ENCODE assay signal across 18 cellular contexts in the genomic region with DNA sequence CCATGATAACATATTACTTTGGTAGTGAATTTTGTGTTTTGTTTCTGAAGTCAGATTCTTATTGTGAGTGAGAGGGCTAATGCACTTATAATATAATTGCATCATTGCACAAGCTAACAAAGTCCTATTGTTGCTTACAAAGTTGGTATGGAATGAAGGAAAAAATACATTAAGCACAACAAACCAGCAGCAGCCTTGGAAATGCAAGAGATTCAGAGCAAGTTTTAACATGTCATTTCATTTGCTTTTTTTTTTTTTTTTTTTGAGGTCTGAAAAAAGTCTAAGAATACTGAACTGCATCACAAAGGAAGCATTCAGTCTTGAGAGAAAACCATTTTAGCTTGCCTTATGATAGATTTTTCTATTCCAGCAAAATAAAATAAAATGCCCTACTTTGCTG. TPM values are rescaled to one million over a fixed set of nuclear protein-coding genes. Genes with fewer than 3 reads are reported as not detected.
"Had no signal": no experiment of that assay in that cellular context is flagged by ENCODE, and none has a peak within 500 bp of the region (broad histone marks: within the 10 kb centered on the region; RNA-seq: fewer than 3 reads in every experiment).

No MANE protein-coding gene starts in this region.

- DNase-seq: activated CD4-positive, alpha-beta T cell treated with anti-CD3 and anti-CD28 coated beads, Interleukin-2, amount 10 ng/mL, durations not matched to agents 7 days and 5 days; activated CD8-positive, alpha-beta memory T cell treated with anti-CD3 and anti-CD28 coated beads, Interleukin-2, amount 50 U/mL, for 4 hours; activated effector memory CD4-positive, alpha-beta T cell treated with anti-CD3 and anti-CD28 coated beads, Interleukin-2, amount 50 U/mL, for 16 hours; activated T-cell treated with anti-CD3 and anti-CD28 coated beads, Interleukin-2, amount 50 U/mL, for 48 hours; caudate nucleus; heart right ventricle; kidney glomerular epithelial cell; left ventricle myocardium inferior; mucosa of descending colon; naive thymus-derived CD4-positive, alpha-beta T cell; pancreas; right lobe of liver; stimulated activated CD4-positive, alpha-beta T cell treated with anti-CD3 and anti-CD28 coated beads, Interleukin-4, amount 100 ng/mL, for 4 hours; testis had no signal

- H3K36me3 ChIP-seq: heart right ventricle, left ventricle myocardium inferior, pancreas, right lobe of liver had no signal

- ATAC-seq: heart right ventricle; mucosa of descending colon; naive thymus-derived CD4-positive, alpha-beta T cell; pancreas; right lobe of liver; stimulated activated memory B cell treated with anti-CD40 and anti-IgM and Interleukin-4, amounts not matched to agents 10 μg/mL and 1 μg/mL and 100 μg/mL, for 72 hours had no signal

- H3K27ac Mint-ChIP-seq: activated CD4-positive, alpha-beta T cell treated with anti-CD3 and anti-CD28 coated beads, Interleukin-2, amount 10 ng/mL, durations not matched to agents 7 days and 5 days; activated naive CD4-positive, alpha-beta T cell treated with anti-CD3 and anti-CD28 coated beads, Interleukin-2, amount 50 U/mL, for 24 hours; naive thymus-derived CD4-positive, alpha-beta T cell; stimulated activated memory B cell treated with anti-CD40 and anti-IgM and Interleukin-4, amounts not matched to agents 10 μg/mL and 1 μg/mL and 100 μg/mL, for 72 hours; T-helper 1 cell treated with Interleukin-12 subunit alpha and Interleukin-12 subunit beta and Interleukin-4 antibody, amounts not matched to agents 30 μg/mL and 1 μg/mL, for 36 hours; type B pancreatic cell had no signal

- H3K27me3 ChIP-seq: heart right ventricle, right lobe of liver, testis had no signal

- H3K9me3 Mint-ChIP-seq: activated naive CD4-positive, alpha-beta T cell treated with anti-CD3 and anti-CD28 coated beads, Interleukin-2, amount 50 U/mL, for 24 hours had no signal

- H3K4me3 Mint-ChIP-seq: activated CD4-positive, alpha-beta T cell treated with anti-CD3 and anti-CD28 coated beads, Interleukin-2, amount 10 ng/mL, durations not matched to agents 7 days and 5 days; activated naive CD4-positive, alpha-beta T cell treated with anti-CD3 and anti-CD28 coated beads, Interleukin-2, amount 50 U/mL, for 24 hours; naive thymus-derived CD4-positive, alpha-beta T cell; stimulated activated memory B cell treated with anti-CD40 and anti-IgM and Interleukin-4, amounts not matched to agents 10 μg/mL and 1 μg/mL and 100 μg/mL, for 72 hours; T-helper 1 cell treated with Interleukin-12 subunit alpha and Interleukin-12 subunit beta and Interleukin-4 antibody, amounts not matched to agents 30 μg/mL and 1 μg/mL, for 36 hours; type B pancreatic cell had no signal

- H3K27me3 Mint-ChIP-seq: activated CD4-positive, alpha-beta T cell treated with anti-CD3 and anti-CD28 coated beads, Interleukin-2, amount 10 ng/mL, durations not matched to agents 7 days and 5 days; activated naive CD4-positive, alpha-beta T cell treated with anti-CD3 and anti-CD28 coated beads, Interleukin-2, amount 50 U/mL, for 24 hours; naive thymus-derived CD4-positive, alpha-beta T cell; stimulated activated memory B cell treated with anti-CD40 and anti-IgM and Interleukin-4, amounts not matched to agents 10 μg/mL and 1 μg/mL and 100 μg/mL, for 72 hours; type B pancreatic cell had no signal

- FAIRE-seq: pancreas had no signal

- H3K4me1 Mint-ChIP-seq: activated CD4-positive, alpha-beta T cell treated with anti-CD3 and anti-CD28 coated beads, Interleukin-2, amount 10 ng/mL, durations not matched to agents 7 days and 5 days; activated naive CD4-positive, alpha-beta T cell treated with anti-CD3 and anti-CD28 coated beads, Interleukin-2, amount 50 U/mL, for 24 hours; naive thymus-derived CD4-positive, alpha-beta T cell; stimulated activated memory B cell treated with anti-CD40 and anti-IgM and Interleukin-4, amounts not matched to agents 10 μg/mL and 1 μg/mL and 100 μg/mL, for 72 hours had no signal

- H3K4me3 ChIP-seq: heart right ventricle, left ventricle myocardium inferior, mucosa of descending colon, pancreas, right lobe of liver, testis had no signal

- H3K36me3 Mint-ChIP-seq: activated naive CD4-positive, alpha-beta T cell treated with anti-CD3 and anti-CD28 coated beads, Interleukin-2, amount 50 U/mL, for 24 hours; stimulated activated memory B cell treated with anti-CD40 and anti-IgM and Interleukin-4, amounts not matched to agents 10 μg/mL and 1 μg/mL and 100 μg/mL, for 72 hours; type B pancreatic cell had no signal

RNA-seq across cellular contexts. Expression of gene PLCB4, which starts 57.6 kb away (rescaled TPM):
- total RNA-seq: activated CD4-positive, alpha-beta T cell treated with anti-CD3 and anti-CD28 coated beads, Interleukin-2, amount 10 ng/mL, durations not matched to agents 7 days and 5 days had no signal
